21 cellular contexts compared by ENCODE assay signal in genomic region chr4:122044496-122044895, GRCh38.
"Had no signal": no experiment of that assay in that cellular context is flagged by ENCODE, and none has a peak within 500 bp of the region (broad histone marks: within the 10 kb centered on the region; RNA-seq: fewer than 3 reads in every experiment).

No MANE protein-coding gene starts in this region.

- H3K27me3 ChIP-seq: Peyer's patch, SJCRH30 had no signal

- H3K4me1 ChIP-seq: Peyer's patch had no signal

- H3K27ac ChIP-seq: KMS-11, Peyer's patch, RWPE1 had no signal

- ATAC-seq: activated naive CD4-positive, alpha-beta T cell treated with anti-CD3 and anti-CD28 coated beads, Interleukin-2, amount 50 U/mL, for 72 hours; activated T-cell treated with anti-CD3 and anti-CD28 coated beads, Interleukin-2, amount 50 U/mL, for 4 hours; WTC11 had no signal

- H3K4me3 ChIP-seq: Peyer's patch, SJCRH30 had no signal

- H3K4me2 ChIP-seq: KMS-11 had no signal

- H3K9me3 ChIP-seq: Peyer's patch, SJCRH30 had no signal

- DNase-seq: activated CD4-positive, alpha-beta memory T cell treated with anti-CD3 and anti-CD28 coated beads for 36 hours; activated CD4-positive, alpha-beta T cell treated with anti-CD3 and anti-CD28 coated beads for 1 hour; activated CD4-positive, alpha-beta T cell treated with anti-CD3 and anti-CD28 coated beads, Interleukin-2, amount 10 ng/mL, durations not matched to agents 7 days and 5 days; activated CD8-positive, alpha-beta memory T cell treated with anti-CD3 and anti-CD28 coated beads for 24 hours; activated effector memory CD4-positive, alpha-beta T cell treated with anti-CD3 and anti-CD28 coated beads, Interleukin-2, amount 50 U/mL, for 16 hours; activated naive CD4-positive, alpha-beta T cell treated with Interleukin-2 at 50 U/mL for 16 hours; activated T-cell treated with anti-CD3 and anti-CD28 coated beads, Interleukin-2, amount 50 U/mL, for 4 hours; anterior cingulate cortex; cerebellar nuclear complex; NCI-H146; NCI-H187 treated with DMSO at 0.1 percent for 48 hours; NCI-H2081 treated with DMSO at 0.1 percent for 48 hours; NCI-H526; NCI-H82; Peyer's patch; Right ventricle myocardium superior had no signal

- H3K36me3 ChIP-seq: Peyer's patch, SJCRH30 had no signal

- H3K9ac ChIP-seq: KMS-11 had no signal
